1 cellular context compared by ENCODE assay signal in genomic region chr2:239275037-239275685, GRCh38.
TF ChIP-seq lines count a peak whose summit lies in the region.

No MANE protein-coding gene starts in this region.

TF ChIP-seq in K562, 482 proteins besides CTCF, POLR2A, EP300 and RAD21 (continued from another document and continues in another):
- TF ChIP-seq ARID4B (CRISPR knock-in tag; IDR thresholded peaks at IDR 0.05) (no peak), CXXC5 (CRISPR knock-in tag; IDR thresholded peaks at IDR 0.05) (peak; percentile 9; the same call in 1 of the 2 replicates), ZNF592 (IDR thresholded peaks at IDR 0.05) (peak; percentile 91), BACH1 (tag; IDR thresholded peaks at IDR 0.05) (peak; percentile 61), MAFF (IDR thresholded peaks at IDR 0.05; ENCODE audit: low read length) (peak; percentile 65), PATZ1 (CRISPR knock-in tag; IDR thresholded peaks at IDR 0.05; ENCODE audit: borderline replicate concordance) (no peak), ILK (tag; IDR thresholded peaks at IDR 0.05; ENCODE audit: borderline replicate concordance, low read depth) (no peak), SMARCE1 (IDR thresholded peaks at IDR 0.05) (peak; percentile 52; the same call in 1 of the 2 replicates), POLR2G (IDR thresholded peaks at IDR 0.05; ENCODE audit: low read depth, low read length) (peak; percentile 73), NFRKB (IDR thresholded peaks at IDR 0.05; ENCODE audit: low read depth) (peak; percentile 75; the same call in 1 of the 2 replicates), EP400 (IDR thresholded peaks at IDR 0.05) (peak; percentile 61; the same call in 1 of the 2 replicates), MTA3 (IDR thresholded peaks at IDR 0.05; ENCODE audit: borderline replicate concordance) (peak; percentile 46; the same call in 1 of the 2 replicates), VEZF1 (CRISPR knock-in tag; IDR thresholded peaks at IDR 0.05) (peak; percentile 87), JUN (IDR thresholded peaks at IDR 0.05; ENCODE audit: borderline replicate concordance, low read depth, low read length) (peak; percentile 40; the same call in 1 of the 2 replicates), JUN (CRISPR knock-in tag; IDR thresholded peaks at IDR 0.05; ENCODE audit: borderline replicate concordance) (no peak), HNRNPLL (IDR thresholded peaks at IDR 0.05; ENCODE audit: low read depth, low read length, poor library complexity, severe bottlenecking) (no peak), UBTF (IDR thresholded peaks at IDR 0.05; ENCODE audit: borderline replicate concordance in 1 of 2, low read depth in 2 of 2, low read length in 2 of 2) (0 out of 4 replicates have a peak, but pooled peaks of 1 of the 2 experiments have one; percentile 44), MBD2 (IDR thresholded peaks at IDR 0.05; ENCODE audit: borderline replicate concordance, low read depth) (no peak), CTCFL (IDR thresholded peaks at IDR 0.05; ENCODE audit: borderline replicate concordance, insufficient read depth, low read depth, low read length, poor library complexity, severe bottlenecking) (peak; percentile 12), MTA2 (IDR thresholded peaks at IDR 0.05; ENCODE audit: low read depth) (no peak), RBFOX2 (IDR thresholded peaks at IDR 0.05; ENCODE audit: low read depth, low read length) (peak; percentile 75), TCF15 (CRISPR knock-in tag; IDR thresholded peaks at IDR 0.05) (0 out of 2 replicates have a peak, but pooled peaks have one; percentile 18)
- TF ChIP-seq, protein P1, sequence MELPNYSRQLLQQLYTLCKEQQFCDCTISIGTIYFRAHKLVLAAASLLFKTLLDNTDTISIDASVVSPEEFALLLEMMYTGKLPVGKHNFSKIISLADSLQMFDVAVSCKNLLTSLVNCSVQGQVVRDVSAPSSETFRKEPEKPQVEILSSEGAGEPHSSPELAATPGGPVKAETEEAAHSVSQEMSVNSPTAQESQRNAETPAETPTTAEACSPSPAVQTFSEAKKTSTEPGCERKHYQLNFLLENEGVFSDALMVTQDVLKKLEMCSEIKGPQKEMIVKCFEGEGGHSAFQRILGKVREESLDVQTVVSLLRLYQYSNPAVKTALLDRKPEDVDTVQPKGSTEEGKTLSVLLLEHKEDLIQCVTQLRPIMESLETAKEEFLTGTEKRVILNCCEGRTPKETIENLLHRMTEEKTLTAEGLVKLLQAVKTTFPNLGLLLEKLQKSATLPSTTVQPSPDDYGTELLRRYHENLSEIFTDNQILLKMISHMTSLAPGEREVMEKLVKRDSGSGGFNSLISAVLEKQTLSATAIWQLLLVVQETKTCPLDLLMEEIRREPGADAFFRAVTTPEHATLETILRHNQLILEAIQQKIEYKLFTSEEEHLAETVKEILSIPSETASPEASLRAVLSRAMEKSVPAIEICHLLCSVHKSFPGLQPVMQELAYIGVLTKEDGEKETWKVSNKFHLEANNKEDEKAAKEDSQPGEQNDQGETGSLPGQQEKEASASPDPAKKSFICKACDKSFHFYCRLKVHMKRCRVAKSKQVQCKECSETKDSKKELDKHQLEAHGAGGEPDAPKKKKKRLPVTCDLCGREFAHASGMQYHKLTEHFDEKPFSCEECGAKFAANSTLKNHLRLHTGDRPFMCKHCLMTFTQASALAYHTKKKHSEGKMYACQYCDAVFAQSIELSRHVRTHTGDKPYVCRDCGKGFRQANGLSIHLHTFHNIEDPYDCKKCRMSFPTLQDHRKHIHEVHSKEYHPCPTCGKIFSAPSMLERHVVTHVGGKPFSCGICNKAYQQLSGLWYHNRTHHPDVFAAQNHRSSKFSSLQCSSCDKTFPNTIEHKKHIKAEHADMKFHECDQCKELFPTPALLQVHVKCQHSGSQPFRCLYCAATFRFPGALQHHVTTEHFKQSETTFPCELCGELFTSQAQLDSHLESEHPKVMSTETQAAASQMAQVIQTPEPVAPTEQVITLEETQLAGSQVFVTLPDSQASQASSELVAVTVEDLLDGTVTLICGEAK (IDR thresholded peaks at IDR 0.05): peak; percentile 79
- TF ChIP-seq, protein P1 (CRISPR knock-in tag; IDR thresholded peaks at IDR 0.05): no peak
